ENCODE assay signal across 24 cellular contexts in the genomic region with DNA sequence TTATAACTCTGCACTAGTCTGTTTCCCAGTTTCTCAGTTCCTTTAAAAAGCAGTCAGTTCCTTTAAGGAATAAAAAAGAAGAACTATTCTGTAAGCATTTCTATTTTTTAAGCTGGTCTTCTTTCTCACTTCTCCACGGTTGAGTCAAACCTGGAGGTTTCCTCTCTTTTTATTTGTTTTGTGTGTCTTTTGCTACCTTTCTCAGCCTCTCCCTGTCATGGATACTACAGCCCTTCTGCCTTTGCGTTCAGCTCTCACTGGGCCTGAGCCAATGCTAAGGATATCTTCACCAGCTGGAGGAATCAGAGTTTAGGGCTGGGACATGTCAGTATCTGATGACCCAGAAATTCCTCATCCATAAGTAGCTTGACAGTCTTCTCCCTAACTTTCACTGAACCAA.
"Had no signal": no experiment of that assay in that cellular context is flagged by ENCODE, and none has a peak within 500 bp of the region (broad histone marks: within the 10 kb centered on the region; RNA-seq: fewer than 3 reads in every experiment).

No MANE protein-coding gene starts in this region.

- H3K27ac Mint-ChIP-seq: nephron; neural progenitor cell; stimulated activated effector memory CD8-positive, alpha-beta T cell treated with anti-CD3 and anti-CD28 coated beads, Interleukin-12 subunit alpha, Interleukin-12 subunit beta, amount 100 ng/mL, for 72 hours had no signal

- H3K27ac ChIP-seq: dorsolateral prefrontal cortex, gastrocnemius medialis, heart right ventricle, left lung, neural progenitor cell, parathyroid adenoma, prostate gland, right atrium auricular region, stomach, thyroid gland had no signal

- H3K4me1 Mint-ChIP-seq: naive thymus-derived CD4-positive, alpha-beta T cell; nephron; neural progenitor cell; stimulated activated effector memory CD8-positive, alpha-beta T cell treated with anti-CD3 and anti-CD28 coated beads, Interleukin-12 subunit alpha, Interleukin-12 subunit beta, amount 100 ng/mL, for 72 hours had no signal

- H3K4me1 ChIP-seq: gastrocnemius medialis, heart right ventricle, left lung, neural progenitor cell, parathyroid adenoma, prostate gland, right atrium auricular region, stomach, thyroid gland had no signal

- H3K27me3 ChIP-seq: gastrocnemius medialis, heart right ventricle, left lung, neural progenitor cell, right atrium auricular region, stomach, thyroid gland had no signal

- H3K4me3 ChIP-seq: dorsolateral prefrontal cortex, gastrocnemius medialis, heart right ventricle, left lung, neural progenitor cell, prostate gland, right atrium auricular region, smooth muscle cell, stomach, thyroid gland had no signal

- H3K9ac ChIP-seq: neural progenitor cell, parathyroid adenoma had no signal

- H3K9me3 ChIP-seq: gastrocnemius medialis, heart right ventricle, left lung, prostate gland, right atrium auricular region, stomach, thyroid gland had no signal

- H3K79me2 ChIP-seq: parathyroid adenoma had no signal

- H3K4me3 Mint-ChIP-seq: naive thymus-derived CD4-positive, alpha-beta T cell; nephron; neural progenitor cell; stimulated activated effector memory CD8-positive, alpha-beta T cell treated with anti-CD3 and anti-CD28 coated beads, Interleukin-12 subunit alpha, Interleukin-12 subunit beta, amount 100 ng/mL, for 72 hours had no signal

- H3K9me3 Mint-ChIP-seq: nephron, neural progenitor cell had no signal

- H3K36me3 Mint-ChIP-seq: neural progenitor cell; stimulated activated effector memory CD8-positive, alpha-beta T cell treated with anti-CD3 and anti-CD28 coated beads, Interleukin-12 subunit alpha, Interleukin-12 subunit beta, amount 100 ng/mL, for 72 hours had no signal

- DNase-seq: dorsolateral prefrontal cortex; effector CD4-positive, alpha-beta T cell; foreskin fibroblast; gastrocnemius medialis; heart right ventricle; left cardiac atrium; left lung; mesendoderm; midbrain; naive thymus-derived CD4-positive, alpha-beta T cell; stimulated activated CD4-positive, alpha-beta T cell treated with anti-CD3 and anti-CD28 coated beads, Interleukin-12 subunit alpha, Interleukin-12 subunit beta, amount 100 ng/mL, for 4 hours; stimulated activated CD4-positive, alpha-beta T cell treated with anti-CD3 and anti-CD28 coated beads, Interleukin-2, amount 100 ng/mL, for 24 hours; stimulated activated CD4-positive, alpha-beta T cell treated with anti-CD3 and anti-CD28 coated beads, Interleukin-4, amount 100 ng/mL, for 24 hours; stimulated activated naive CD4-positive, alpha-beta T cell treated with Interleukin-2 at 50 U/mL for 16 hours; stomach; thyroid gland; trophoblast cell had no signal

- H2AFZ ChIP-seq: neural progenitor cell, parathyroid adenoma had no signal

- H3K36me3 ChIP-seq: gastrocnemius medialis, heart right ventricle, left lung, neural progenitor cell, prostate gland, right atrium auricular region, stomach, thyroid gland had no signal

- H3K4me2 ChIP-seq: neural progenitor cell, smooth muscle cell had no signal
